ENCODE assay signal across 1 cellular context in genomic region chr13:41423259-41423658, GRCh38. TPM values are rescaled to one million over a fixed set of nuclear protein-coding genes. Genes with fewer than 3 reads are reported as not detected.
"Had no signal": no experiment of that assay in that cellular context is flagged by ENCODE, and none has a peak within 500 bp of the region (broad histone marks: within the 10 kb centered on the region; RNA-seq: fewer than 3 reads in every experiment).

No MANE protein-coding gene starts in this region.

RNA-seq across cellular contexts. Expression of gene RGCC, which starts 34.1 kb away (rescaled TPM):
- total RNA-seq: H9 had no signal
